ENCODE assay signal across 8 cellular contexts in the genomic region with DNA sequence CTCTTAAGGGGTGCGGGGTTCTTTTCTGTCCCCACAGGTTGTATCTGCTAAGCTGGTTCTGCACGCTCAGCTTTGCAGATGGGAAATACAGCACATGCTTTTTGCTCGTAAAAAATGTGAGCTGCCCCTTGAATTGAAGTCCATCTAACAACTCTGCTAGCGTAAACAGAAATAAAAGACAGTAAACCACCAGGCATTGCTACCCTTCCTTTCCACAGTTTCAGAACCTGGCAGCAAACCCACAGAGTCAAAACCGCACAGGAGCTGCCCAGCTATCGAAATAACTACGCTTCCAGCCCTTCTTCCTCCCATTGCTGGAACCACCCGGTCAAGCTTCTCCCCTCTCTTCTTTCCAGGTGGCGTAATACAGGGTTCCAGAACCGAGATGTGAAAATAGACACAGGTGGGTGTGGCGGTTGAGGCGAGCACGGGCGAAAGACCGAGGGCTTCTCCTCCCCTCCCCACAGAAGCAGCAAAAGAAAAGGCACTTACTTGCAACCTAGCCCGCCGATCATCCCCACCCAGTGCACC. TPM values are rescaled to one million over a fixed set of nuclear protein-coding genes. Genes with fewer than 3 reads are reported as not detected.
A peak's percentile ranks its signal among the peaks of the same experiment; 100 is the strongest.
DNase-seq lines count a peak whose midpoint lies in the region; ATAC-seq and TF ChIP-seq lines count a peak whose summit lies in the region.

No MANE protein-coding gene starts in this region.

- H3K9me3 ChIP-seq in CD8-positive, alpha-beta T cell (ENCODE audit: low read length) = no peaks in the 10 kb centered on the region
- no peaks in the 10 kb centered on the region for H3K9me3 ChIP-seq in PC-3 (ENCODE audit: low read length)
- no peaks in the 10 kb centered on the region for H3K9me3 ChIP-seq in osteoblast (ENCODE audit: low read depth, low read length)

- no peak for ATAC-seq in CD8-positive, alpha-beta T cell
- ATAC-seq in GM21528 (IDR thresholded peaks at IDR 0.05; ENCODE audit: low FRiP score, unreplicated experiment) (peak; percentile 51), PC-3 (peak; percentile 27), GM21619 (IDR thresholded peaks at IDR 0.05; ENCODE audit: unreplicated experiment) (no peak), HG02840 (IDR thresholded peaks at IDR 0.05; ENCODE audit: low FRiP score, unreplicated experiment) (no peak)

- no peaks in the 10 kb centered on the region for H3K9me2 ChIP-seq in PC-3 (replicated peaks; ENCODE audit: low read length)

- no peaks in the 10 kb centered on the region for H3K36me3 Mint-ChIP-seq in CD8-positive, alpha-beta T cell

- no peak overlapping the region for H3K27ac Mint-ChIP-seq in CD8-positive, alpha-beta T cell

- no peaks in the 10 kb centered on the region for H3K27me3 ChIP-seq in CD8-positive, alpha-beta T cell (ENCODE audit: insufficient read depth, low read length)
- H3K27me3 ChIP-seq in PC-3 (ENCODE audit: low read length) (peaks cover 6% of the 10 kb centered on the region; the same call in 1 of the 2 replicates), osteoblast (ENCODE audit: insufficient read depth, low read length) (no peaks in the 10 kb centered on the region)

- CTCF ChIA-PET in CD8-positive, alpha-beta T cell (lab: Charles Lee) = no interaction called here
- CTCF ChIA-PET in PC-3 (lab: Charles Lee) = interaction anchor here (0.6 to 1.9 kb wide), 6 partner anchors 14 to 221 kb away, joined by 3 to 14 read pairs (median 4); no protein-coding TSS in a partner anchor

- peak overlapping the region; percentile 68 for H3K4me3 Mint-ChIP-seq in CD8-positive, alpha-beta T cell

- POLR2A ChIA-PET in CD8-positive, alpha-beta T cell (lab: Charles Lee) = no interaction called here
- POLR2A ChIA-PET in PC-3 (lab: Charles Lee; ENCODE audit: unreplicated experiment) = interaction anchor here (0.6 kb wide), 1 partner anchor 44 kb away, joined by 6 read pairs; no protein-coding TSS in a partner anchor

- H3K9me3 Mint-ChIP-seq in CD8-positive, alpha-beta T cell = no peaks in the 10 kb centered on the region

- H4K20me1 ChIP-seq in PC-3 (ENCODE audit: low read length) (no peaks in the 10 kb centered on the region), osteoblast (ENCODE audit: insufficient read depth, low read length) (no peaks in the 10 kb centered on the region)

- H3K4me1 Mint-ChIP-seq in CD8-positive, alpha-beta T cell (ENCODE audit: low read depth) = peaks cover 16% of the 10 kb centered on the region

- intact Hi-C loops in CD8-positive, alpha-beta T cell (cut with DNase I, micrococcal nuclease) = no loop called here
- intact Hi-C loops in PC-3 (cut with micrococcal nuclease) = loop anchor here (5.0 kb wide), 2 partner anchors 138 to 423 kb away; partner anchors contain the start of gene TTC21B

- DNase-seq in CD8-positive, alpha-beta T cell = no peak
- DNase-seq in PC-3 (peak; percentile 47), fibroblast of gingiva (ENCODE audit: low read depth) (peak; percentile 11), osteoblast (ENCODE audit: insufficient read length, low spot score, missing footprints) (peak; percentile 73), NAMALWA (ENCODE audit: low spot score) (no peak)

- BruUV-seq in PC-3 (replicated peaks; lab: Mats Ljungman, UMichigan) = TSS peak; percentile 71

- H3K27ac ChIP-seq in CD8-positive, alpha-beta T cell (ENCODE audit: low read depth, low read length) = no peak overlapping the region
- H3K27ac ChIP-seq in PC-3 (ENCODE audit: low read length) (no peak overlapping the region), osteoblast (ENCODE audit: low read depth, low read length) (no peak overlapping the region)

- H3K9ac ChIP-seq in PC-3 (ENCODE audit: low read length) = peak overlapping the region; percentile 11; the same call in 1 of the 2 replicates

- no peaks in the 10 kb centered on the region for H3K4me1 ChIP-seq in CD8-positive, alpha-beta T cell (ENCODE audit: insufficient read depth, low read length)
- peaks cover 14% of the 10 kb centered on the region for H3K4me1 ChIP-seq in PC-3 (ENCODE audit: insufficient read depth, low read length)
- peaks cover 17% of the 10 kb centered on the region for H3K4me1 ChIP-seq in osteoblast (ENCODE audit: insufficient read depth, low read length)

- peaks cover 19% of the 10 kb centered on the region for H3K27me3 Mint-ChIP-seq in CD8-positive, alpha-beta T cell (ENCODE audit: low read depth)

- H3F3A ChIP-seq in PC-3 (ENCODE audit: low read length, unreplicated experiment) = no peaks in the 10 kb centered on the region

- H3K4me2 ChIP-seq in PC-3 (ENCODE audit: low read length) = peak overlapping the region; percentile 95
- H3K4me2 ChIP-seq in osteoblast (ENCODE audit: insufficient read depth, low read length) = peak overlapping the region; percentile 85

- TF ChIP-seq CTCF in CD8-positive, alpha-beta T cell (IDR thresholded peaks at IDR 0.05) = no peak
- TF ChIP-seq CTCF in PC-3 (conservative IDR thresholded peaks at IDR 0.05; ENCODE audit: low read depth, low read length) = no peak
- no peak for TF ChIP-seq CTCF in osteoblast (IDR thresholded peaks at IDR 0.05; ENCODE audit: extremely low read depth, low read depth, low read length)

- H3K79me2 ChIP-seq in PC-3 (ENCODE audit: low read length) (no peaks in the 10 kb centered on the region), osteoblast (ENCODE audit: insufficient read depth, low read length) (peaks cover 2% of the 10 kb centered on the region)

- H3K4me3 ChIP-seq in CD8-positive, alpha-beta T cell (ENCODE audit: low read depth, low read length) = no peak overlapping the region
- H3K4me3 ChIP-seq in PC-3 (ENCODE audit: low read length) (peak overlapping the region; percentile 79), osteoblast (ENCODE audit: insufficient read depth, low read length) (peak overlapping the region; percentile 79)

- peak overlapping the region; percentile 95 for H2AFZ ChIP-seq in PC-3 (ENCODE audit: low read length)
- H2AFZ ChIP-seq in osteoblast (ENCODE audit: low read length) = peak overlapping the region; percentile 82

- no peaks in the 10 kb centered on the region for H3K36me3 ChIP-seq in CD8-positive, alpha-beta T cell (ENCODE audit: insufficient read depth, low read length)
- H3K36me3 ChIP-seq in PC-3 (ENCODE audit: low read depth, low read length) (no peaks in the 10 kb centered on the region), osteoblast (ENCODE audit: insufficient read depth, low read length) (no peaks in the 10 kb centered on the region)

RNA-seq across cellular contexts. Expression of gene SCN9A, which starts 0.5 kb away (rescaled TPM):
- not detected for total RNA-seq in CD8-positive, alpha-beta T cell
- total RNA-seq in PC-3 (2014; rRNA removed) = 3.4 and 7.0 TPM in 2 replicates
- 1.8 and 2.1 TPM in 2 replicates for total RNA-seq in osteoblast

Comparison
In these comparisons a context has a peak if more than half of its experiments do, and no peak if none do; other contexts are left out.
1. ATAC-seq: peak in GM21528 (single experiment) and PC-3 (single experiment); none in CD8-positive, alpha-beta T cell (single experiment), GM21619 (single experiment) and HG02840 (single experiment).
2. DNase-seq: peak in PC-3 (single experiment), fibroblast of gingiva (single experiment) and osteoblast (single experiment); none in CD8-positive, alpha-beta T cell (0 of 7) and NAMALWA (single experiment).